Comparison of ENCODE assay signal across 1 cellular context in genomic region chr19:1856698-1857603, GRCh38.
TF ChIP-seq lines count a peak whose summit lies in the region.

No MANE protein-coding gene starts in this region.

TF ChIP-seq in K562, 482 proteins besides CTCF, POLR2A, EP300 and RAD21 (continued from another document and continues in another):
- TF ChIP-seq HNRNPLL (IDR thresholded peaks at IDR 0.05; ENCODE audit: low read depth, low read length, poor library complexity, severe bottlenecking) (no peak), ZNF764 (CRISPR knock-in tag; IDR thresholded peaks at IDR 0.05; ENCODE audit: low read depth) (no peak), STAG1 (CRISPR knock-in tag; IDR thresholded peaks at IDR 0.05; ENCODE audit: borderline replicate concordance) (no peak; the same call in 1 of the 2 replicates), TAF7 (tag; IDR thresholded peaks at IDR 0.05) (peak; percentile 74; the same call in 1 of the 2 replicates), SLC30A9 (CRISPR knock-in tag; IDR thresholded peaks at IDR 0.05) (no peak), GATAD2A (IDR thresholded peaks at IDR 0.05) (0 out of 2 replicates have a peak, but pooled peaks have one; percentile 58), USF2 (CRISPR knock-in tag; IDR thresholded peaks at IDR 0.05) (no peak), CTBP1 (IDR thresholded peaks at IDR 0.05; ENCODE audit: borderline replicate concordance) (peak; percentile 97), HOMEZ (CRISPR knock-in tag; IDR thresholded peaks at IDR 0.05) (no peak), ZBTB7A (IDR thresholded peaks at IDR 0.05; ENCODE audit: borderline replicate concordance, control insufficient read depth, low read depth, low read length) (peak; percentile 72), BCOR (IDR thresholded peaks at IDR 0.05) (peak; percentile 49), ETS1 (conservative IDR thresholded peaks at IDR 0.05; ENCODE audit: control insufficient read depth, low read depth, low read length) (no peak; the same call in 1 of the 2 replicates), ZNF785 (CRISPR knock-in tag; IDR thresholded peaks at IDR 0.05) (no peak), MAZ (CRISPR knock-in tag; conservative IDR thresholded peaks at IDR 0.05 in 1 of 2, IDR thresholded peaks at IDR 0.05 in 1 of 2) (peak; percentile 60 to 89), ARNT (IDR thresholded peaks at IDR 0.05) (no peak), HNRNPUL1 (IDR thresholded peaks at IDR 0.05; ENCODE audit: low read length) (no peak), ZFP36 (IDR thresholded peaks at IDR 0.05; ENCODE audit: low read depth, low read length, partially characterized antibody) (no peak), DMBX1 (CRISPR knock-in tag; IDR thresholded peaks at IDR 0.05; ENCODE audit: borderline replicate concordance) (no peak), KLF1 (tag; IDR thresholded peaks at IDR 0.05) (peak; percentile 56; the same call in 1 of the 2 replicates), PHF8 (IDR thresholded peaks at IDR 0.05; ENCODE audit: borderline replicate concordance, low read length) (peak; percentile 63; the same call in 1 of the 2 replicates), CHAMP1 (IDR thresholded peaks at IDR 0.05) (no peak), POLR2G (IDR thresholded peaks at IDR 0.05; ENCODE audit: low read depth, low read length) (peak; percentile 79), GATA2 (CRISPR knock-in tag; IDR thresholded peaks at IDR 0.05) (no peak), MNT (conservative IDR thresholded peaks at IDR 0.05) (peak; percentile 87 to 91), CHD4 (IDR thresholded peaks at IDR 0.05; ENCODE audit: insufficient read depth, insufficient replicate concordance, low read depth, low read length, poor library complexity, severe bottlenecking) (no peak), ZNF696 (CRISPR knock-in tag; conservative IDR thresholded peaks at IDR 0.05) (no peak), NONO (IDR thresholded peaks at IDR 0.05; ENCODE audit: low read depth in 2 of 2, low read length in 1 of 2) (peak in 1 of 2 experiments; percentile 50; a peak in 1 of 4 replicates), HDAC1 (IDR thresholded peaks at IDR 0.05) (peak in 1 of 2 experiments; percentile 93; a peak in 2 of 4 replicates), RFX1 (IDR thresholded peaks at IDR 0.05) (no peak), HNRNPK (IDR thresholded peaks at IDR 0.05; ENCODE audit: low read depth, low read length, poor library complexity, severe bottlenecking) (peak; percentile 96), THRB (CRISPR knock-in tag; conservative IDR thresholded peaks at IDR 0.05) (no peak), NR2F6 (CRISPR knock-in tag; IDR thresholded peaks at IDR 0.05) (no peak), ILF3 (IDR thresholded peaks at IDR 0.05; ENCODE audit: borderline replicate concordance) (no peak), PCBP1 (IDR thresholded peaks at IDR 0.05; ENCODE audit: low read depth, low read length, poor library complexity, severe bottlenecking) (peak; percentile 92), ARID2 (IDR thresholded peaks at IDR 0.05) (no peak), ZNF766 (CRISPR knock-in tag; conservative IDR thresholded peaks at IDR 0.05) (0 out of 2 replicates have a peak, but pooled peaks have one; percentile 39), ZNF224 (CRISPR knock-in tag; IDR thresholded peaks at IDR 0.05) (no peak), CREB1 (IDR thresholded peaks at IDR 0.05) (0 out of 2 replicates have a peak, but pooled peaks have one; percentile 14), CREB1 (CRISPR knock-in tag; IDR thresholded peaks at IDR 0.05) (no peak; the same call in none of the 2 replicates), PURB (CRISPR knock-in tag; IDR thresholded peaks at IDR 0.05; ENCODE audit: low read depth) (no peak), MXI1 (IDR thresholded peaks at IDR 0.05; ENCODE audit: low read depth, low read length) (no peak), IFI16 (CRISPR knock-in tag; IDR thresholded peaks at IDR 0.05) (no peak), ZNF644 (tag; IDR thresholded peaks at IDR 0.05; ENCODE audit: low read depth) (no peak), FOXJ2 (tag; IDR thresholded peaks at IDR 0.05) (no peak), ATF1 (CRISPR knock-in tag; IDR thresholded peaks at IDR 0.05) (no peak), ATF1 (tag; IDR thresholded peaks at IDR 0.05) (peak; percentile 63), MED1 (CRISPR knock-in tag; IDR thresholded peaks at IDR 0.05; ENCODE audit: borderline replicate concordance) (no peak), TOE1 (IDR thresholded peaks at IDR 0.05; ENCODE audit: borderline replicate concordance) (no peak), TOE1 (CRISPR knock-in tag; IDR thresholded peaks at IDR 0.05; ENCODE audit: borderline replicate concordance, low read depth) (peak; percentile 87; the same call in 1 of the 2 replicates), GTF2A2 (tag; IDR thresholded peaks at IDR 0.05) (no peak), STAT5B (CRISPR knock-in tag; IDR thresholded peaks at IDR 0.05) (no peak), PHF21A (IDR thresholded peaks at IDR 0.05; ENCODE audit: borderline replicate concordance, low read depth) (no peak), NELFE (IDR thresholded peaks at IDR 0.05; ENCODE audit: insufficient read depth, insufficient read length) (no peak), ZNF165 (CRISPR knock-in tag; IDR thresholded peaks at IDR 0.05; ENCODE audit: borderline replicate concordance) (no peak; the same call in 1 of the 2 replicates), CBFA2T3 (IDR thresholded peaks at IDR 0.05) (peak; percentile 15; the same call in 1 of the 2 replicates), E2F3 (CRISPR knock-in tag; IDR thresholded peaks at IDR 0.05) (no peak), NCOR1 (IDR thresholded peaks at IDR 0.05) (peak; percentile 45; the same call in 1 of the 2 replicates), FOXK1 (CRISPR knock-in tag; IDR thresholded peaks at IDR 0.05; ENCODE audit: borderline replicate concordance) (no peak), ZNF668 (CRISPR knock-in tag; IDR thresholded peaks at IDR 0.05) (no peak), CEBPZ (IDR thresholded peaks at IDR 0.05; ENCODE audit: borderline replicate concordance, low read depth, low read length) (no peak), BACH1 (tag; IDR thresholded peaks at IDR 0.05) (no peak), BRD9 (IDR thresholded peaks at IDR 0.05; ENCODE audit: low read depth, partially characterized antibody) (no peak), JUNB (CRISPR knock-in tag; conservative IDR thresholded peaks at IDR 0.05) (no peak), LCOR (CRISPR knock-in tag; IDR thresholded peaks at IDR 0.05) (peak; percentile 55; the same call in 1 of the 2 replicates)
- TF ChIP-seq, protein P1, sequence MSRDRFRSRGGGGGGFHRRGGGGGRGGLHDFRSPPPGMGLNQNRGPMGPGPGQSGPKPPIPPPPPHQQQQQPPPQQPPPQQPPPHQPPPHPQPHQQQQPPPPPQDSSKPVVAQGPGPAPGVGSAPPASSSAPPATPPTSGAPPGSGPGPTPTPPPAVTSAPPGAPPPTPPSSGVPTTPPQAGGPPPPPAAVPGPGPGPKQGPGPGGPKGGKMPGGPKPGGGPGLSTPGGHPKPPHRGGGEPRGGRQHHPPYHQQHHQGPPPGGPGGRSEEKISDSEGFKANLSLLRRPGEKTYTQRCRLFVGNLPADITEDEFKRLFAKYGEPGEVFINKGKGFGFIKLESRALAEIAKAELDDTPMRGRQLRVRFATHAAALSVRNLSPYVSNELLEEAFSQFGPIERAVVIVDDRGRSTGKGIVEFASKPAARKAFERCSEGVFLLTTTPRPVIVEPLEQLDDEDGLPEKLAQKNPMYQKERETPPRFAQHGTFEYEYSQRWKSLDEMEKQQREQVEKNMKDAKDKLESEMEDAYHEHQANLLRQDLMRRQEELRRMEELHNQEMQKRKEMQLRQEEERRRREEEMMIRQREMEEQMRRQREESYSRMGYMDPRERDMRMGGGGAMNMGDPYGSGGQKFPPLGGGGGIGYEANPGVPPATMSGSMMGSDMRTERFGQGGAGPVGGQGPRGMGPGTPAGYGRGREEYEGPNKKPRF (IDR thresholded peaks at IDR 0.05; ENCODE audit: low read depth, low read length): no peak
